Comparison of ENCODE assay signal across 8 cellular contexts in the genomic region with DNA sequence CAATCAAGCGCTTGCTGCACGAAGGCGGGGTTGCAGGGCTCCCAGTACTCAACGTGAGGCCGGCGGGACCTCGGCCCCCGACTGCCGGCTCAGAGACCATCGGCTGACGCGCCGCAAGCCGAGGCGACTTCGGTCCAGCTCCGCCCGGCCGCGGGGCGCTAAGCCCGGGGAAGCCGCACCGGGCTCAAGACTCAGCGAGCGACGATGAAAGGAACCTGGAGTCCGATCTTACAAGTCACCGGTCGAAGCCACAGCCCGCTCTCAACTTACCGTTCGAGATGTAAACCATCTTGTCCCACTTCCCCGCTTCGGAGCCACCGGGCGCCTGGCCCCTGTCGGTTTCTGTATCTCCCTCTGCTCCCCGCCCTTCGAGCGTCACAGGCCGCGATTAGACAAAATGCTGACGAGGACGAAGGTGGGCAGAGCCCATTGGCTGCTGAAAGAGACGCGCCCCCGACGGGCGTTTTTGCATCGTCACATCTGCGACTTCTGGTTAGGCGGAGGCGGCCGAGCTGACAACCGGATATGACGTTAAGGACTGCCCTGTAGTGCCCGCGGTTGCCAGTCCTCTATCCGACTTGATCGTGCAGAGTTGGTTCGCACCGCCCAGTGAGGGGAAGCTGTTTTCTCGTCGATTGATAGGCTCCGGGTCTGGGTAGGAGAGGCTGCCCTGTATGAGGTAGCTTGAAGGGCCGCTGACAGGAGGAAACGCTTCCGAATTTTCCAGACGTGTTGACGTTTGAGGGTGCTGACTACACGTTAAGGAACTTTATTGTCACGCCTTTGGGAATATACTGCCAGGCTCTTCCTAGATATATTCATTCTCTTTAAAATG. TPM values are rescaled to one million over a fixed set of nuclear protein-coding genes. Genes with fewer than 3 reads are reported as not detected.
A peak's percentile ranks its signal among the peaks of the same experiment; 100 is the strongest.
DNase-seq lines count a peak whose midpoint lies in the region; ATAC-seq, FAIRE-seq and TF ChIP-seq lines count a peak whose summit lies in the region.

A gene (minus strand): TSS at position 360 of the 835 bp plus-strand sequence.

- H3K9me3 ChIP-seq in ascending aorta = no peaks in the 10 kb centered on the region
- no peaks in the 10 kb centered on the region for H3K9me3 ChIP-seq in right atrium auricular region
- no peaks in the 10 kb centered on the region for H3K9me3 ChIP-seq in psoas muscle

- peak; percentile 96 for ATAC-seq in GM18502 (IDR thresholded peaks at IDR 0.05; ENCODE audit: poor library complexity, unreplicated experiment)
- peak; percentile 93 for ATAC-seq in HG02970 (IDR thresholded peaks at IDR 0.05; ENCODE audit: low FRiP score, unreplicated experiment)
- peak; percentile 98 to 99 (median 98) for ATAC-seq in psoas muscle

- intact Hi-C loops in ascending aorta (cut with DNase I) = loop anchor here (1.0 to 5.0 kb wide), 3 partner anchors 9 to 844 kb away; a partner anchor contains a TSS
- intact Hi-C loops in psoas muscle (cut with DNase I) = loop anchor here (5.0 to 10.0 kb wide), 2 partner anchors 544 to 547 kb away; a partner anchor contains a TSS

- peaks cover 18% of the 10 kb centered on the region for H3K27me3 Mint-ChIP-seq in T-helper 2 cell treated with Interferon-gamma antibody and Interleukin-4, amounts not matched to agents 5 μg/mL and 100 μg/mL, for 36 hours (ENCODE audit: low read depth)

- H3K9me3 Mint-ChIP-seq in T-helper 2 cell treated with Interferon-gamma antibody and Interleukin-4, amounts not matched to agents 5 μg/mL and 100 μg/mL, for 36 hours = peaks cover 12% of the 10 kb centered on the region

- H3K27ac ChIP-seq in ascending aorta (peak within 1 kb of the TSS; percentile 79 to 98), right atrium auricular region (peak within 1 kb of the TSS; percentile 95 to 98), psoas muscle (peak within 1 kb of the TSS; percentile 97)

- 0 to 1% (median 0%) methylated on average over 70 to 73 of the region's 73 CpGs for WGBS in psoas muscle, 3 donors

- no peak for TF ChIP-seq CTCF in ascending aorta (IDR thresholded peaks at IDR 0.05)
- no peak for TF ChIP-seq CTCF in right atrium auricular region (IDR thresholded peaks at IDR 0.05)
- peak; percentile 1 for TF ChIP-seq CTCF in psoas muscle (IDR thresholded peaks at IDR 0.05)

- FAIRE-seq in urothelium cell line (lab: Jason Lieb, UNC) = peak; percentile 82

- H3K4me3 ChIP-seq in ascending aorta (peak within 1 kb of the TSS; percentile 82 to 87), right atrium auricular region (peak within 1 kb of the TSS; percentile 95 to 99), psoas muscle (peak within 1 kb of the TSS; percentile 96)

- no peaks in the 10 kb centered on the region for H3K27me3 ChIP-seq in ascending aorta
- no peaks in the 10 kb centered on the region for H3K27me3 ChIP-seq in right atrium auricular region
- H3K27me3 ChIP-seq in psoas muscle (ENCODE audit: insufficient read depth in 3 of 3, low read length in 2 of 3) = peaks cover 0 to 11% (median 2%) of the 10 kb centered on the region in 3 donors

- peaks cover 0 to 4% of the 10 kb centered on the region in 2 donors for H3K36me3 ChIP-seq in ascending aorta
- peaks cover 6% of the 10 kb centered on the region for H3K36me3 ChIP-seq in right atrium auricular region
- H3K36me3 ChIP-seq in psoas muscle (ENCODE audit: insufficient read depth in 1 of 2, low read depth in 1 of 2) = peaks cover 0 to 16% of the 10 kb centered on the region in 2 donors

- DNase-seq in NCI-H1930 (lab: John Stamatoyannopoulos, UW) (peak; percentile 92 to 95), ascending aorta (ENCODE audit: low spot score in 2 of 2) (peak; percentile 98 to 100), right atrium auricular region (ENCODE audit: low spot score) (peak; percentile 100), psoas muscle (peak; percentile 98 to 99), urothelium cell line (ENCODE audit: low spot score) (peak; percentile 97)
- peak; percentile 99 for DNase-seq in T-helper 2 cell treated with Interferon-gamma antibody and Interleukin-4, amounts not matched to agents 5 μg/mL and 100 μg/mL, for 36 hours (ENCODE audit: low spot score)

- H3K4me1 Mint-ChIP-seq in T-helper 2 cell treated with Interferon-gamma antibody and Interleukin-4, amounts not matched to agents 5 μg/mL and 100 μg/mL, for 36 hours (ENCODE audit: low read depth) = peaks cover 44% of the 10 kb centered on the region

- peaks cover 3 to 16% of the 10 kb centered on the region in 2 donors for H3K4me1 ChIP-seq in ascending aorta
- H3K4me1 ChIP-seq in right atrium auricular region = peaks cover 0 to 23% of the 10 kb centered on the region in 2 donors
- peaks cover 22% of the 10 kb centered on the region for H3K4me1 ChIP-seq in psoas muscle

- peak within 1 kb of the TSS; percentile 94 for H3K4me3 Mint-ChIP-seq in T-helper 2 cell treated with Interferon-gamma antibody and Interleukin-4, amounts not matched to agents 5 μg/mL and 100 μg/mL, for 36 hours

- peak within 1 kb of the TSS; percentile 99 for H3K27ac Mint-ChIP-seq in T-helper 2 cell treated with Interferon-gamma antibody and Interleukin-4, amounts not matched to agents 5 μg/mL and 100 μg/mL, for 36 hours

- H3K36me3 Mint-ChIP-seq in T-helper 2 cell treated with Interferon-gamma antibody and Interleukin-4, amounts not matched to agents 5 μg/mL and 100 μg/mL, for 36 hours (ENCODE audit: low read depth) = peaks cover 24% of the 10 kb centered on the region

RNA-seq across cellular contexts. Expression of the gene that starts here (rescaled TPM):
- total RNA-seq in ascending aorta = 18.7 TPM
- 10 to 100 TPM; 67.9 to 77.0 TPM for total RNA-seq in right atrium auricular region
- 10 to 100 TPM; 46.3 to 74.8 (median 54.7) TPM for total RNA-seq in psoas muscle
- polyA plus RNA-seq in psoas muscle = 100 to 1,000 TPM in 2 of 3 donors, 10 to 100 TPM in 1; 88.6 to 207 (median 135) TPM

Comparison
In these comparisons a context has a peak if more than half of its experiments do, and no peak if none do; other contexts are left out.
1. Peak in every context shown above with its lines: DNase-seq, ATAC-seq, H3K4me3 ChIP-seq and H3K27ac ChIP-seq.